Comparison of ENCODE assay signal across 8 cellular contexts in the genomic region with DNA sequence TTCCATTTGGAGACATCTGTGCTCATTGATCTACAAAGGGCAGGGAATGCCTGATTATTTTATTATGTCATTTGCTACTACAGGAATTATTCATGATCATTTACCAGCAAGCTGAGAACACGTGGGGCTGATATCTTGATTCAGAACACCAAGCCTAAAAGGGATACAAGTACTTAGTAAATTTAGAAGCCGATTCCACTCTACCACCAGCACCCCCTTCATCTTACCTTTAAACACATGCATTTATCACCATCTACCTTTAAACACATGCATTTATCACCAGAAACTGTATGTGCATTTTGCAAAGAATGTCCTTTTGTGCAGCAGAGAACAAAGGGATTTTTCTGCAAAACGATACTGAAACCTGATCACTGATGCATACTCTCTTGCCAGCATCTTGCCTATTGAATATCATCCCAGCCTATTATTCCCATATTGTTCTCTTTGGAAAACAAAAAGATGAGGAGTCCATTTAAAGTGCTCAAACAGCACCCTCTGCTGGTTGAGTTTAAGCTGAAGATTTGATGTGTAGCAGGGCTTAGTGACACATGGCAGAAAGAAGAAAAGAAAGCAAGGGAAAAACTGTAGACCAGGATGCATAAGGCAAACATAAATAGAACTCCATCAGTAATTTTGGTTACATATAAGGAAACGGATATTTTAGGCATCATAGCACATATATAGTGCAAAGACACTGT.
DNase-seq lines count a peak whose midpoint lies in the region; ATAC-seq, FAIRE-seq and TF ChIP-seq lines count a peak whose summit lies in the region.

No MANE protein-coding gene starts in this region.

- H3K27ac ChIP-seq in Karpas-422 (ENCODE audit: low read length) (no peak overlapping the region), OCI-LY1 (ENCODE audit: low read depth, low read length, poor library complexity, severe bottlenecking) (peak overlapping the region; percentile 56), heart left ventricle (peak overlapping the region in 1 of 12 donors; percentile 59), prostate gland (no peak overlapping the region)

- H3K36me3 ChIP-seq in Karpas-422 (ENCODE audit: insufficient read depth, low read length) (no peaks in the 10 kb centered on the region), OCI-LY1 (ENCODE audit: insufficient read depth, low read length) (no peaks in the 10 kb centered on the region), heart left ventricle (no peaks in the 10 kb centered on the region), prostate gland (no peaks in the 10 kb centered on the region)

- intact Hi-C loops in heart left ventricle (cut with DNase I) = loop anchor here (1.0 to 10.0 kb wide), 24 partner anchors 65 to 1195 kb away; partner anchors contain the start of gene BTG1 (in 5 of the 10)
- intact Hi-C loops in prostate gland (cut with DNase I) = loop anchor here (2.0 to 5.0 kb wide), 3 partner anchors 993 to 1208 kb away; no protein-coding TSS in a partner anchor

- H2AFZ ChIP-seq in Karpas-422 (ENCODE audit: low read length) (no peak overlapping the region), OCI-LY1 (ENCODE audit: low read length) (peak overlapping the region; percentile 88; the same call in 1 of the 2 replicates)

- H3K27me3 ChIP-seq in Karpas-422 (ENCODE audit: low read length) (no peaks in the 10 kb centered on the region), OCI-LY1 (ENCODE audit: insufficient read depth, low read length) (no peaks in the 10 kb centered on the region), heart left ventricle (no peaks in the 10 kb centered on the region), prostate gland (replicated peaks; ENCODE audit: insufficient read depth) (no peaks in the 10 kb centered on the region)

- H3K4me2 ChIP-seq in Karpas-422 (ENCODE audit: low read depth, low read length, poor library complexity, severe bottlenecking) (no peak overlapping the region), OCI-LY1 (ENCODE audit: low read length) (peak overlapping the region; percentile 58)

- 3 to 5% (median 4%) methylated on average over 4 of the region's 4 CpGs for WGBS in heart left ventricle, 4 donors
- WGBS in prostate gland = 2% methylated on average over 4 of the region's 4 CpGs

- H4K20me1 ChIP-seq in Karpas-422 (ENCODE audit: insufficient read depth, low read depth, low read length) (no peaks in the 10 kb centered on the region), OCI-LY1 (ENCODE audit: insufficient read depth, low read length) (no peaks in the 10 kb centered on the region)

- H3K4me1 ChIP-seq in Karpas-422 (ENCODE audit: low read length) = no peaks in the 10 kb centered on the region
- peaks cover 44% of the 10 kb centered on the region for H3K4me1 ChIP-seq in OCI-LY1 (ENCODE audit: insufficient read depth, low read length, severe bottlenecking)
- H3K4me1 ChIP-seq in heart left ventricle = peaks cover 0 to 47% (median 4%) of the 10 kb centered on the region in 12 donors
- no peaks in the 10 kb centered on the region for H3K4me1 ChIP-seq in prostate gland (replicated peaks)

- TF ChIP-seq POLR2A in H54 (IDR thresholded peaks at IDR 0.05; ENCODE audit: low read depth, low read length) (no peak), heart left ventricle (IDR thresholded peaks at IDR 0.05) (no peak), prostate gland (IDR thresholded peaks at IDR 0.05) (no peak)

- H3K9me2 ChIP-seq in Karpas-422 (replicated peaks; ENCODE audit: insufficient read depth, low read length) (no peaks in the 10 kb centered on the region), OCI-LY1 (ENCODE audit: low read depth, low read length) (no peaks in the 10 kb centered on the region)

- H3K9me3 ChIP-seq in Karpas-422 (ENCODE audit: low read length) (no peaks in the 10 kb centered on the region), OCI-LY1 (ENCODE audit: low read length) (no peaks in the 10 kb centered on the region), heart left ventricle (peaks cover 0 to 13% (median 0%) of the 10 kb centered on the region in 12 donors), prostate gland (no peaks in the 10 kb centered on the region)

- H3K79me2 ChIP-seq in Karpas-422 (ENCODE audit: low read length) (no peaks in the 10 kb centered on the region), OCI-LY1 (ENCODE audit: insufficient read depth, low read length) (no peaks in the 10 kb centered on the region)

- ATAC-seq in heart left ventricle = peak; percentile 47 to 89 (median 86)

- no peaks in the 10 kb centered on the region for H3F3A ChIP-seq in OCI-LY1 (ENCODE audit: insufficient read depth, low read length)

- FAIRE-seq in H54 (lab: Jason Lieb, UNC) = peak; percentile 93

- DNase-seq in stimulated activated CD4-positive, alpha-beta T cell treated with anti-CD3 and anti-CD28 coated beads, Interleukin-2, amount 100 ng/mL, for 4 hours (ENCODE audit: low read depth) = peak; percentile 46
- no peak for DNase-seq in stimulated activated CD4-positive, alpha-beta T cell treated with anti-CD3 and anti-CD28 coated beads, Interleukin-12 subunit alpha, Interleukin-12 subunit beta, amount 100 ng/mL, for 4 hours
- DNase-seq in H54 (ENCODE audit: insufficient read length, low spot score) (peak; percentile 22), Karpas-422 (peak; percentile 71), amniotic epithelial cell (ENCODE audit: low read depth) (peak; percentile 73), heart left ventricle (peak in 3 of 5 donors; percentile 48 to 71 (median 71)), prostate gland (ENCODE audit: low spot score) (peak; percentile 79)

- no peak overlapping the region for H3K9ac ChIP-seq in Karpas-422 (ENCODE audit: low read length)
- H3K9ac ChIP-seq in OCI-LY1 (ENCODE audit: low read length) = peak overlapping the region; percentile 43; the same call in 1 of the 2 replicates

- TF ChIP-seq CTCF in OCI-LY1 (IDR thresholded peaks at IDR 0.05; ENCODE audit: low read length) = peak; percentile 100
- TF ChIP-seq CTCF in heart left ventricle (IDR thresholded peaks at IDR 0.05) = peak; percentile 71 to 93 (median 80)
- peak; percentile 69 to 87 (median 86) for TF ChIP-seq CTCF in prostate gland (IDR thresholded peaks at IDR 0.05)

- H3K4me3 ChIP-seq in Karpas-422 (ENCODE audit: low read length) = no peak overlapping the region
- peak overlapping the region; percentile 29 for H3K4me3 ChIP-seq in OCI-LY1 (ENCODE audit: low read depth, low read length, poor library complexity, severe bottlenecking)
- H3K4me3 ChIP-seq in heart left ventricle = no peak overlapping the region
- no peak overlapping the region for H3K4me3 ChIP-seq in prostate gland
